8 cellular contexts compared by ENCODE assay signal in the genomic region with DNA sequence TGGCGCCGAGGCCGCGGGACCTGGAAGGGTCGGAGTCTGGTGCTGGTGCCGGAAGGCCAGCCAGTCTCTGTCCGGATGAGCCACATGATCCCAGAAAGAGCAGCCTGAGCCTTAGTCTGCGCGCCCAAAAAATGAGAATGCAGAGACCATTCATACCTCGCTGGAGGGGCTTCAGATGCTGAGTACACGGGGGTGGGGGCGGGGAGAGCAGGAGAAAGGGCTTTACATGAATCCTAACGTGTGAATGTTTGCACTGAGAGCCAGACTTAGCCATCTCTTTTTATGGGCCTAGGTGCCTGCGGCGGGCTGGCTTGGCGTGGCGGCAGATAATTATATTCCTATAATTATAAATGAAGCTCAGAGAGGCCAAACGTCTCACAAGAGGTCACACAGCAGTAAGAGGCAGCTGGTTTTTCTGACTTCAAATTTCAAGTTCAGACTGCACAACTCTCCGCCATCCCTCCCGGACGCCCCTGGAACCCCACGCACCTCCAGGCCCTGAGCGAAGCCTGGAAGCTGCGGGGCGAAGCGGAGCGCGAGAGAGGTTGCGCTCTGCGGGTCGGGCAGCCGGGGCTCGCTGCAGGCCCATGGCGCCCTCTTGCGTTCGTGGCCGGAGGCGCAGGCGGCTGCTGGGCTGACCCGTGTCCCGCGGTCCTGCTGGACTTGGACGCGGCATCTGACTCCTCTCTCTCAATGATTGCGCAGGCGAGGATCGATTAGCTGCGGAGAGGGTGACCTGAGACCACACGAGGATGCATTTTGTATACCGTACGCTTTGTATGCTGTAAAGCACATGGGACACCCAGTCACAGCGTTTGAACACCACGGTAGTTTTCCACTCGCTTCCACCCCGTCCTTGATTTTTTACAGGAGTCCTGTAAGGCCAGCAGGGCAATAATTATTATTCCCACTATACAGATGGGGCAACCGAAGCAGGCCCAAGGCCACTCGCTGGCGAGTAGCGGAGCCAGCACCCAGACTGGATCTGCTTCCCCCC.
DNase-seq lines count a peak whose midpoint lies in the region; ATAC-seq and TF ChIP-seq lines count a peak whose summit lies in the region.

No MANE protein-coding gene starts in this region.

- DNase-seq in DMS153 (lab: John Stamatoyannopoulos, UW) = peak; percentile 48
- DNase-seq in HCT116 (ENCODE audit: low read depth, low spot score) = peak; percentile 28
- DNase-seq in NCI-H226 = peak; percentile 54
- peak; percentile 13 to 22 for DNase-seq in activated CD8-positive, alpha-beta memory T cell treated with anti-CD3 and anti-CD28 coated beads for 4 hours (ENCODE audit: low read depth in 2 of 2)
- DNase-seq in effector memory CD4-positive, alpha-beta T cell = peak; percentile 16 to 35 (median 17)
- DNase-seq in medulla oblongata (ENCODE audit: extremely low spot score) = peak; percentile 62
- DNase-seq in stimulated activated CD8-positive, alpha-beta memory T cell treated with anti-CD3 and anti-CD28 coated beads, Interleukin-12 subunit alpha, Interleukin-12 subunit beta, amount 100 ng/mL, for 1 hour (ENCODE audit: low read depth) = peak; percentile 31

- peak overlapping the region; percentile 36 for H2AFZ ChIP-seq in HCT116 (ENCODE audit: low read depth, low read length, poor library complexity, severe bottlenecking)

- H3K9me3 ChIP-seq in HCT116 (ENCODE audit: control insufficient read depth in 1 of 2, insufficient read depth in 1 of 2, low read depth in 1 of 2, low read length in 2 of 2) = no peaks in the 10 kb centered on the region
- no peaks in the 10 kb centered on the region for H3K9me3 ChIP-seq in effector memory CD4-positive, alpha-beta T cell (ENCODE audit: control insufficient read depth, low read length)

- H3K36me3 ChIP-seq in HCT116 (ENCODE audit: control insufficient read depth in 1 of 2, insufficient read depth in 2 of 2, low read length in 2 of 2) = no peaks in the 10 kb centered on the region
- no peaks in the 10 kb centered on the region for H3K36me3 ChIP-seq in effector memory CD4-positive, alpha-beta T cell (ENCODE audit: control insufficient read depth, insufficient read depth, low read length)

- H3K4me3 ChIP-seq in HCT116 (replicated peaks in 1 of 2; ENCODE audit: low read depth in 1 of 2, low read length in 2 of 2) = peak overlapping the region; percentile 40 to 57
- peak overlapping the region; percentile 40 for H3K4me3 ChIP-seq in effector memory CD4-positive, alpha-beta T cell (ENCODE audit: insufficient read depth, low read depth, low read length, poor library complexity, severe bottlenecking)

- intact Hi-C loops in HCT116 (cut with micrococcal nuclease) = loop anchor here (1.0 to 5.0 kb wide), 4 partner anchors 183 to 533 kb away; no protein-coding TSS in a partner anchor

- no peaks in the 10 kb centered on the region for H3K79me2 ChIP-seq in HCT116 (ENCODE audit: insufficient read depth, low read length)

- POLR2A ChIA-PET in HCT116 (lab: Charles Lee) = interaction anchor here (1.3 kb wide), 1 partner anchor 273 kb away, joined by 5 read pairs; a partner anchor contains a TSS

- no TSS peak for BruUV-seq in HCT116 (replicated peaks; lab: Mats Ljungman, UMichigan)

- TF ChIP-seq RAD21 in HCT116 (IDR thresholded peaks at IDR 0.05; ENCODE audit: low read depth) = peak; percentile 96

- RAD21 ChIA-PET in HCT116 (lab: Charles Lee; ENCODE audit: low non-redundant PET in 1 of 2, low total read pairs in 2 of 2, uncharacterized antibody in 2 of 2, unreplicated experiment in 2 of 2) = interaction anchor here (0.6 to 1.2 kb wide), 3 partner anchors 273 to 531 kb away, joined by 3 to 4 read pairs (median 3); a partner anchor contains a TSS

- H3K27ac ChIP-seq in HCT116 (ENCODE audit: low read depth, low read length) = no peak overlapping the region; the same call in 1 of the 2 replicates
- H3K27ac ChIP-seq in effector memory CD4-positive, alpha-beta T cell (ENCODE audit: insufficient read depth, low read length, poor library complexity, severe bottlenecking) = no peak overlapping the region

- no peak for TF ChIP-seq POLR2A in HCT116 (IDR thresholded peaks at IDR 0.05; ENCODE audit: borderline replicate concordance, extremely low read depth, insufficient read depth, insufficient read length)

- TF ChIP-seq CTCF in HCT116 (IDR thresholded peaks at IDR 0.05 in 2 of 3, conservative IDR thresholded peaks at IDR 0.05 in 1 of 3; ENCODE audit: borderline replicate concordance in 1 of 3, insufficient read depth in 1 of 3, low read depth in 2 of 3, low read length in 2 of 3) = peak; percentile 91 to 98 (median 92)

- H3K27me3 ChIP-seq in HCT116 (ENCODE audit: insufficient read depth, low read length) = peaks cover 26% of the 10 kb centered on the region
- H3K27me3 ChIP-seq in effector memory CD4-positive, alpha-beta T cell (replicated peaks; ENCODE audit: control insufficient read depth, insufficient read depth, low read length, poor library complexity, severe bottlenecking) = peaks cover 49% of the 10 kb centered on the region

- H3K9ac ChIP-seq in HCT116 (ENCODE audit: low read length) = no peak overlapping the region

- ATAC-seq in HCT116 = peak; percentile 88
- ATAC-seq in GM21529 (IDR thresholded peaks at IDR 0.05; ENCODE audit: unreplicated experiment) = no peak

- CTCF ChIA-PET in HCT116 (lab: Charles Lee) = interaction anchor here (0.5 to 5.3 kb wide), 10 partner anchors 11 to 531 kb away, joined by 3 to 75 read pairs (median 5); a partner anchor contains a TSS

- H3K4me2 ChIP-seq in HCT116 (ENCODE audit: low read length) = peak overlapping the region; percentile 82

- no peaks in the 10 kb centered on the region for H3K9me2 ChIP-seq in HCT116 (ENCODE audit: insufficient read depth)

- H3K4me1 ChIP-seq in HCT116 (ENCODE audit: control insufficient read depth in 1 of 2, insufficient read depth in 2 of 2, low read length in 2 of 2) = peaks cover 0 to 18% of the 10 kb centered on the region in 2 experiments; a peak in 1 of 4 replicates
- peaks cover 21% of the 10 kb centered on the region for H3K4me1 ChIP-seq in effector memory CD4-positive, alpha-beta T cell (ENCODE audit: control insufficient read depth, insufficient read depth, low read length, poor library complexity, severe bottlenecking)

- H4K20me1 ChIP-seq in HCT116 (ENCODE audit: insufficient read depth) = no peaks in the 10 kb centered on the region

TF ChIP-seq in HCT116, 20 proteins besides CTCF, POLR2A, EP300 and RAD21:
- TF ChIP-seq EZH2 (IDR thresholded peaks at IDR 0.05) (no peak), EZH2phosphoT487 (IDR thresholded peaks at IDR 0.05; ENCODE audit: borderline replicate concordance) (no peak), SP1 (IDR thresholded peaks at IDR 0.05; ENCODE audit: low read depth) (no peak), TCF7L2 (IDR thresholded peaks at IDR 0.05; ENCODE audit: borderline replicate concordance, extremely low read depth, insufficient read depth, insufficient read length) (peak; percentile 14), ZFX (IDR thresholded peaks at IDR 0.05) (no peak), ELF1 (IDR thresholded peaks at IDR 0.05; ENCODE audit: borderline replicate concordance, low read depth) (no peak)
TF ChIP-seq in HCT116: peak in this region for 1.
